9 cellular contexts compared by ENCODE assay signal in the genomic region with DNA sequence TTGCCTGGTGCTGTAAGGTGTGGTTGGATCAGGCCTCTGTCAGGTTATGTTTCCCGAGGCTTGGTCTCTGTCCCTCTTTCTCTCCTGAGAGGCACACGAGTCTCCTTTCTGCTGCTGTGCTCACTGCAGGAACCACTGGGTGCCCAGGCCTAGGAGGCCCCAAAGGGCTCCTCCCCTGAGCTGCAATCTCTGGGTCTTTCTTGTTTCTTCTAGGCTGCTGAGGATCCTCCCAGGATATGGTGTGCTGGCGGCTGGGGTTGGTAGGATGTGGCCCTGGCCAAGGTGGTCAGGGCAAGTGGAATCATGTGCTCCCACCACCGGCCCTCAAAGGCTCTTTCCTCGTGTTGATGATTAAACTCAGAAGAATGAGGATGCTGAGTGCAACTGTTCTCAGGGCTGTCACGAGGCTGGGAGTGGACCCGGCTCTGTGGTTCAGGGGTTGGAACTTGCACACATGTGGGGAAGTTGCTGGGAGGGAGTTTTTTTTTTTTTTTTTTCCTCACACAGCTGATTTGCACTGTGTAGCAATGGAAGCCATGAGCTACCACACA. TPM values are rescaled to one million over a fixed set of nuclear protein-coding genes. Genes with fewer than 3 reads are reported as not detected.
DNase-seq lines count a peak whose midpoint lies in the region; ATAC-seq and TF ChIP-seq lines count a peak whose summit lies in the region.
"Had no signal": no experiment of that assay in that cellular context is flagged by ENCODE, and none has a peak within 500 bp of the region (broad histone marks: within the 10 kb centered on the region; RNA-seq: fewer than 3 reads in every experiment).

No MANE protein-coding gene starts in this region.

- POLR2A ChIA-PET in MCF 10A (lab: Yijun Ruan, JAX) = interaction anchor here (0.9 to 1.5 kb wide), 2 partner anchors 57 to 80 kb away, joined by 4 to 5 read pairs; no protein-coding TSS in a partner anchor

- H3K27ac Mint-ChIP-seq in MCF 10A (ENCODE audit: low read depth, unreplicated experiment) = peak overlapping the region; percentile 99

- peak; percentile 56 for DNase-seq in DMS53 (lab: John Stamatoyannopoulos, UW)
- DNase-seq in DMS53 treated with DMSO at 0.1 percent for 48 hours (lab: John Stamatoyannopoulos, UW; ENCODE audit: unreplicated experiment) = no peak
- DNase-seq in Kasumi-1 (lab: John Stamatoyannopoulos, UW) = peak; percentile 72 to 73
- peak; percentile 91 for DNase-seq in MCF 10A (ENCODE audit: unreplicated experiment)
- DNase-seq in left lobe of liver (ENCODE audit: low spot score) = no peak
- peak; percentile 29 to 32 for DNase-seq in thyroid gland
- no peak for DNase-seq in NCI-H2029 (lab: John Stamatoyannopoulos, UW)
- DNase-seq in NCI-H2196 (lab: John Stamatoyannopoulos, UW; ENCODE audit: unreplicated experiment) = no peak

- TF ChIP-seq CTCF in MCF 10A (IDR thresholded peaks at IDR 0.05; ENCODE audit: unreplicated experiment) (no peak), thyroid gland (IDR thresholded peaks at IDR 0.05) (no peak)

- H3K4me1 ChIP-seq in thyroid gland = peaks cover 0 to 9% of the 10 kb centered on the region in 2 donors

- no peaks in the 10 kb centered on the region for H3K9me3 ChIP-seq in thyroid gland

- peak; percentile 49 for ATAC-seq in left lobe of liver

- peak overlapping the region in 1 of 3 donors; percentile 52 for H3K27ac ChIP-seq in thyroid gland
- H3K27ac ChIP-seq: 22Rv1 had no signal

- intact Hi-C loops in MCF 10A (cut with micrococcal nuclease) = no loop called here
- intact Hi-C loops in thyroid gland (cut with DNase I) = no loop called here

- 55 to 61% methylated on average over 7 of the region's 7 CpGs for WGBS in thyroid gland, 2 donors

- CTCF ChIA-PET in MCF 10A (lab: Yijun Ruan, JAX) = interaction anchor here (0.6 to 1.5 kb wide), 4 partner anchors 8 to 748 kb away, joined by 3 to 5 read pairs (median 4); no protein-coding TSS in a partner anchor

- H3K27me3 Mint-ChIP-seq in MCF 10A (ENCODE audit: insufficient read depth, unreplicated experiment) = no peaks in the 10 kb centered on the region

- no peaks in the 10 kb centered on the region for H3K27me3 ChIP-seq in thyroid gland

- no peak overlapping the region for H3K4me3 ChIP-seq in thyroid gland (replicated peaks in 1 of 3)

- no peak for TF ChIP-seq POLR2A in thyroid gland (IDR thresholded peaks at IDR 0.05)

- peaks cover 19% of the 10 kb centered on the region for H3K4me1 Mint-ChIP-seq in MCF 10A (ENCODE audit: insufficient read depth, unreplicated experiment)

- no peak overlapping the region for H3K4me3 Mint-ChIP-seq in MCF 10A (ENCODE audit: unreplicated experiment)

- no peaks in the 10 kb centered on the region for H3K36me3 Mint-ChIP-seq in MCF 10A (ENCODE audit: insufficient read depth, unreplicated experiment)

- BruUV-seq in MCF 10A (replicated peaks; lab: Mats Ljungman, UMichigan) = no TSS peak

- H3K36me3 ChIP-seq in thyroid gland = no peaks in the 10 kb centered on the region

- no peaks in the 10 kb centered on the region for H3K9me3 Mint-ChIP-seq in MCF 10A (ENCODE audit: unreplicated experiment)

RNA-seq across cellular contexts. Expression of a gene that starts 43.6 kb away (rescaled TPM):
- 12.5 and 14.4 TPM in 2 replicates for total RNA-seq in MCF 10A (2022)
- 38.5 TPM for total RNA-seq in left lobe of liver
- total RNA-seq in thyroid gland = 100 to 1,000 TPM in 3 of 4 donors, 10 to 100 TPM in 1; 91.1 to 123 (median 110) TPM

Comparison
In these comparisons a context has a peak if more than half of its experiments do, and no peak if none do; other contexts are left out.
1. DNase-seq: peak in DMS53 (single experiment), Kasumi-1 (2 of 2), MCF 10A (single experiment) and thyroid gland (2 of 2); none in DMS53 treated with DMSO at 0.1 percent for 48 hours (single experiment), left lobe of liver (single experiment), NCI-H2029 (single experiment) and NCI-H2196 (single experiment).